ENCODE assay signal across 8 cellular contexts in the genomic region with DNA sequence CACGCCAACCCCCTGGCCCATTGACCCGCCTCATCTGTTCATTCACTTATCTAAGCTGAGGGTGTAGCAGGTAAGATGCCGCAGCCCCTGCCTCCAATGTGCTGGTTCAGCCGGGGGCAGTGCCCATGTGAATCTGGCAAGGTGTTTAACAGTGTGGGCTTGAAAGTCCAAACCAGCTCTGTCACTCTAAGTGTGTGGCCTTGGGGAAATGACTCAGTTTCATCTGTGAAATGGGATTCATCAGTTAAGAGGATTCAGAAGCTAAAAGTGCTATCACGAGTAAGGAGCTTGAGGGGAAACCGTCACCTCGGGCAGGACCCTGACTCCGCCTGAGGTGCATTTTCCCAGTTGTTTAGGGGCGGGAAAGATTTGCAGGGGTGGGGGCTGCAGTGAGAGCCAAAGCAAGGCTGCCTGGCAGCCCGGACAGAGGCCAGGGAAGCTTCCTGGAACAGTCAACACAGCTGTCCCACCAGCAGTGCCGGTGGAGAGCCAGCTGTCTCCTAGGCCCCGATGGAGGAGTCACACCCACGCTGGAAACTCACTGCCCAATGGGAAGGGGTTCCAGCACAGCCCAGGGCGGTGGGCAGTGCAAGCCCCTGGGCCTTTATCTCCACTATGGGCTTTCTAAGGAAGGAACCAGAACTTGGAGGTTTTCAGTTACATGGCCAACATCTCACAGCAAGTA.
DNase-seq lines count a peak whose midpoint lies in the region; ATAC-seq, FAIRE-seq and TF ChIP-seq lines count a peak whose summit lies in the region.

No MANE protein-coding gene starts in this region.

- H3K4me1 ChIP-seq in OCI-LY3 (ENCODE audit: low read length) (peaks cover 12% of the 10 kb centered on the region), parathyroid adenoma (no peaks in the 10 kb centered on the region)

- H3K27me3 ChIP-seq in OCI-LY3 (ENCODE audit: low read depth, low read length) (no peaks in the 10 kb centered on the region), parathyroid adenoma (ENCODE audit: control insufficient read depth, insufficient read depth, low read length) (no peaks in the 10 kb centered on the region)

- H3K27ac ChIP-seq in OCI-LY3 (ENCODE audit: low read length) = no peak overlapping the region
- H3K27ac ChIP-seq in epithelial cell of prostate = peak overlapping the region; percentile 41
- H3K27ac ChIP-seq in parathyroid adenoma = no peak overlapping the region

- H3K9ac ChIP-seq in OCI-LY3 (ENCODE audit: low read length) (0 out of 2 replicates have a peak overlapping the region, but pooled peaks have one; percentile 44), parathyroid adenoma (no peak overlapping the region)

- peak overlapping the region; percentile 74 for H3K4me3 ChIP-seq in OCI-LY3 (ENCODE audit: low read length)
- H3K4me3 ChIP-seq in parathyroid adenoma (ENCODE audit: low read depth, low read length) = peak overlapping the region; percentile 59

- H3K36me3 ChIP-seq in OCI-LY3 (replicated peaks; ENCODE audit: low read depth, low read length) (no peaks in the 10 kb centered on the region), parathyroid adenoma (ENCODE audit: control insufficient read depth, insufficient read depth, low read length) (no peaks in the 10 kb centered on the region)

- ATAC-seq in GM21529 (IDR thresholded peaks at IDR 0.05; ENCODE audit: unreplicated experiment) (no peak), GM18870 (IDR thresholded peaks at IDR 0.05; ENCODE audit: unreplicated experiment) (no peak), HG02870 (IDR thresholded peaks at IDR 0.05; ENCODE audit: unreplicated experiment) (no peak)

- H3K4me2 ChIP-seq in OCI-LY3 (ENCODE audit: low read length) = peak overlapping the region; percentile 74
- H3K4me2 ChIP-seq in parathyroid adenoma (ENCODE audit: low read length) = peak overlapping the region; percentile 100

- H2AFZ ChIP-seq in OCI-LY3 (ENCODE audit: low read depth, low read length) (peak overlapping the region; percentile 64; the same call in 1 of the 2 replicates), parathyroid adenoma (peak overlapping the region; percentile 87)

- H4K20me1 ChIP-seq in OCI-LY3 (ENCODE audit: insufficient read depth, low read length) = no peaks in the 10 kb centered on the region

- no peaks in the 10 kb centered on the region for H3K79me2 ChIP-seq in OCI-LY3 (ENCODE audit: low read length)
- no peaks in the 10 kb centered on the region for H3K79me2 ChIP-seq in parathyroid adenoma

- no peak for FAIRE-seq in HTR-8/SVneo (lab: Jason Lieb, UNC)

- no peak for TF ChIP-seq CTCF in OCI-LY3 (IDR thresholded peaks at IDR 0.05; ENCODE audit: low read depth, low read length)
- no peak for TF ChIP-seq CTCF in parathyroid adenoma (IDR thresholded peaks at IDR 0.05)

- no peaks in the 10 kb centered on the region for H3K9me3 ChIP-seq in OCI-LY3 (ENCODE audit: insufficient read depth, low read length)
- no peaks in the 10 kb centered on the region for H3K9me3 ChIP-seq in parathyroid adenoma (ENCODE audit: control insufficient read depth, low read length)

- peak; percentile 4 for DNase-seq in COR-L47 (lab: John Stamatoyannopoulos, UW)
- DNase-seq in epithelial cell of prostate (ENCODE audit: low read depth, low spot score) = no peak
- DNase-seq in HTR-8/SVneo (ENCODE audit: insufficient read length, low spot score) = no peak
